In the genomic region with DNA sequence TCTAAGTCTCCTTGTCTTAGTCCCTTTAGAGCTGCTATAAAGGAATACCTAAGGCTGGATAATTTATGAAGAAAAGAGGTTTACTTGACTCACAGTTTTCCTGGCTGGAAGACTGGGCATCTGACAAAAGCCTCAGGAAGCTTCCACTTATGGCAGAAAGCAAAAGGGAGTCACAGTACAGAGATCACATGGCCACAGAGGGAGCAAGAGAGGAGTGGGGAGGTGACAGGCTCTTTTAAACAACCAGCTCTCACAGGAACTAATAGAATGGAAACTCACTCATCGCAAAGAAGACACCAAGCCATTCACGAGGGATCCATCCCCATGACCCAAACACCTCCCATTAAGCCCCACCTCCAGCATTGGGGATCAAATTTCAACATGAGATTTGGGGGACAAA, we compare ENCODE assay signal across 1 cellular context.
TF ChIP-seq lines count a peak whose summit lies in the region.

No MANE protein-coding gene starts in this region.

TF ChIP-seq in GM23338, 12 proteins besides CTCF, POLR2A, EP300 and RAD21 (continued from another document):
- TF ChIP-seq, protein P1, sequence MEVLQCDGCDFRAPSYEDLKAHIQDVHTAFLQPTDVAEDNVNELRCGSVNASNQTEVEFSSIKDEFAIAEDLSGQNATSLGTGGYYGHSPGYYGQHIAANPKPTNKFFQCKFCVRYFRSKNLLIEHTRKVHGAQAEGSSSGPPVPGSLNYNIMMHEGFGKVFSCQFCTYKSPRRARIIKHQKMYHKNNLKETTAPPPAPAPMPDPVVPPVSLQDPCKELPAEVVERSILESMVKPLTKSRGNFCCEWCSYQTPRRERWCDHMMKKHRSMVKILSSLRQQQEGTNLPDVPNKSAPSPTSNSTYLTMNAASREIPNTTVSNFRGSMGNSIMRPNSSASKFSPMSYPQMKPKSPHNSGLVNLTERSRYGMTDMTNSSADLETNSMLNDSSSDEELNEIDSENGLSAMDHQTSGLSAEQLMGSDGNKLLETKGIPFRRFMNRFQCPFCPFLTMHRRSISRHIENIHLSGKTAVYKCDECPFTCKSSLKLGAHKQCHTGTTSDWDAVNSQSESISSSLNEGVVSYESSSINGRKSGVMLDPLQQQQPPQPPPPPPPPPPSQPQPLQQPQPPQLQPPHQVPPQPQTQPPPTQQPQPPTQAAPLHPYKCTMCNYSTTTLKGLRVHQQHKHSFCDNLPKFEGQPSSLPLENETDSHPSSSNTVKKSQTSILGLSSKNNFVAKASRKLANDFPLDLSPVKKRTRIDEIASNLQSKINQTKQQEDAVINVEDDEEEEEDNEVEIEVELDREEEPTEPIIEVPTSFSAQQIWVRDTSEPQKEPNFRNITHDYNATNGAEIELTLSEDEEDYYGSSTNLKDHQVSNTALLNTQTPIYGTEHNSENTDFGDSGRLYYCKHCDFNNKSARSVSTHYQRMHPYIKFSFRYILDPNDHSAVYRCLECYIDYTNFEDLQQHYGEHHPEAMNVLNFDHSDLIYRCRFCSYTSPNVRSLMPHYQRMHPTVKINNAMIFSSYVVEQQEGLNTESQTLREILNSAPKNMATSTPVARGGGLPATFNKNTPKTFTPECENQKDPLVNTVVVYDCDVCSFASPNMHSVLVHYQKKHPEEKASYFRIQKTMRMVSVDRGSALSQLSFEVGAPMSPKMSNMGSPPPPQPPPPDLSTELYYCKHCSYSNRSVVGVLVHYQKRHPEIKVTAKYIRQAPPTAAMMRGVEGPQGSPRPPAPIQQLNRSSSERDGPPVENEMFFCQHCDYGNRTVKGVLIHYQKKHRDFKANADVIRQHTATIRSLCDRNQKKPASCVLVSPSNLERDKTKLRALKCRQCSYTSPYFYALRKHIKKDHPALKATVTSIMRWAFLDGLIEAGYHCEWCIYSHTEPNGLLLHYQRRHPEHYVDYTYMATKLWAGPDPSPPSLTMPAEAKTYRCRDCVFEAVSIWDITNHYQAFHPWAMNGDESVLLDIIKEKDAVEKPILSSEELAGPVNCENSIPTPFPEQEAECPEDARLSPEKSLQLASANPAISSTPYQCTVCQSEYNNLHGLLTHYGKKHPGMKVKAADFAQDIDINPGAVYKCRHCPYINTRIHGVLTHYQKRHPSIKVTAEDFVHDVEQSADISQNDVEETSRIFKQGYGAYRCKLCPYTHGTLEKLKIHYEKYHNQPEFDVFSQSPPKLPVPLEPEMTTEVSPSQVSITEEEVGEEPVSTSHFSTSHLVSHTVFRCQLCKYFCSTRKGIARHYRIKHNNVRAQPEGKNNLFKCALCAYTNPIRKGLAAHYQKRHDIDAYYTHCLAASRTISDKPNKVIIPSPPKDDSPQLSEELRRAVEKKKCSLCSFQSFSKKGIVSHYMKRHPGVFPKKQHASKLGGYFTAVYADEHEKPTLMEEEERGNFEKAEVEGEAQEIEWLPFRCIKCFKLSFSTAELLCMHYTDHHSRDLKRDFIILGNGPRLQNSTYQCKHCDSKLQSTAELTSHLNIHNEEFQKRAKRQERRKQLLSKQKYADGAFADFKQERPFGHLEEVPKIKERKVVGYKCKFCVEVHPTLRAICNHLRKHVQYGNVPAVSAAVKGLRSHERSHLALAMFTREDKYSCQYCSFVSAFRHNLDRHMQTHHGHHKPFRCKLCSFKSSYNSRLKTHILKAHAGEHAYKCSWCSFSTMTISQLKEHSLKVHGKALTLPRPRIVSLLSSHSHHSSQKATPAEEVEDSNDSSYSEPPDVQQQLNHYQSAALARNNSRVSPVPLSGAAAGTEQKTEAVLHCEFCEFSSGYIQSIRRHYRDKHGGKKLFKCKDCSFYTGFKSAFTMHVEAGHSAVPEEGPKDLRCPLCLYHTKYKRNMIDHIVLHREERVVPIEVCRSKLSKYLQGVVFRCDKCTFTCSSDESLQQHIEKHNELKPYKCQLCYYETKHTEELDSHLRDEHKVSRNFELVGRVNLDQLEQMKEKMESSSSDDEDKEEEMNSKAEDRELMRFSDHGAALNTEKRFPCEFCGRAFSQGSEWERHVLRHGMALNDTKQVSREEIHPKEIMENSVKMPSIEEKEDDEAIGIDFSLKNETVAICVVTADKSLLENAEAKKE (CRISPR knock-in tag; IDR thresholded peaks at IDR 0.05): no peak
- TF ChIP-seq, protein P2, sequence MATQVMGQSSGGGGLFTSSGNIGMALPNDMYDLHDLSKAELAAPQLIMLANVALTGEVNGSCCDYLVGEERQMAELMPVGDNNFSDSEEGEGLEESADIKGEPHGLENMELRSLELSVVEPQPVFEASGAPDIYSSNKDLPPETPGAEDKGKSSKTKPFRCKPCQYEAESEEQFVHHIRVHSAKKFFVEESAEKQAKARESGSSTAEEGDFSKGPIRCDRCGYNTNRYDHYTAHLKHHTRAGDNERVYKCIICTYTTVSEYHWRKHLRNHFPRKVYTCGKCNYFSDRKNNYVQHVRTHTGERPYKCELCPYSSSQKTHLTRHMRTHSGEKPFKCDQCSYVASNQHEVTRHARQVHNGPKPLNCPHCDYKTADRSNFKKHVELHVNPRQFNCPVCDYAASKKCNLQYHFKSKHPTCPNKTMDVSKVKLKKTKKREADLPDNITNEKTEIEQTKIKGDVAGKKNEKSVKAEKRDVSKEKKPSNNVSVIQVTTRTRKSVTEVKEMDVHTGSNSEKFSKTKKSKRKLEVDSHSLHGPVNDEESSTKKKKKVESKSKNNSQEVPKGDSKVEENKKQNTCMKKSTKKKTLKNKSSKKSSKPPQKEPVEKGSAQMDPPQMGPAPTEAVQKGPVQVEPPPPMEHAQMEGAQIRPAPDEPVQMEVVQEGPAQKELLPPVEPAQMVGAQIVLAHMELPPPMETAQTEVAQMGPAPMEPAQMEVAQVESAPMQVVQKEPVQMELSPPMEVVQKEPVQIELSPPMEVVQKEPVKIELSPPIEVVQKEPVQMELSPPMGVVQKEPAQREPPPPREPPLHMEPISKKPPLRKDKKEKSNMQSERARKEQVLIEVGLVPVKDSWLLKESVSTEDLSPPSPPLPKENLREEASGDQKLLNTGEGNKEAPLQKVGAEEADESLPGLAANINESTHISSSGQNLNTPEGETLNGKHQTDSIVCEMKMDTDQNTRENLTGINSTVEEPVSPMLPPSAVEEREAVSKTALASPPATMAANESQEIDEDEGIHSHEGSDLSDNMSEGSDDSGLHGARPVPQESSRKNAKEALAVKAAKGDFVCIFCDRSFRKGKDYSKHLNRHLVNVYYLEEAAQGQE (IDR thresholded peaks at IDR 0.05; ENCODE audit: unreplicated experiment): no peak
- no peak for TF ChIP-seq EZH2phosphoT487 (IDR thresholded peaks at IDR 0.05; ENCODE audit: unreplicated experiment)
- no peak for TF ChIP-seq ZNF114 (CRISPR knock-in tag; IDR thresholded peaks at IDR 0.05)
- no peak for TF ChIP-seq JUNB (IDR thresholded peaks at IDR 0.05; ENCODE audit: unreplicated experiment)
- no peak for TF ChIP-seq POLR2AphosphoS5 (IDR thresholded peaks at IDR 0.05; ENCODE audit: low read depth)
- TF ChIP-seq, protein P3, sequence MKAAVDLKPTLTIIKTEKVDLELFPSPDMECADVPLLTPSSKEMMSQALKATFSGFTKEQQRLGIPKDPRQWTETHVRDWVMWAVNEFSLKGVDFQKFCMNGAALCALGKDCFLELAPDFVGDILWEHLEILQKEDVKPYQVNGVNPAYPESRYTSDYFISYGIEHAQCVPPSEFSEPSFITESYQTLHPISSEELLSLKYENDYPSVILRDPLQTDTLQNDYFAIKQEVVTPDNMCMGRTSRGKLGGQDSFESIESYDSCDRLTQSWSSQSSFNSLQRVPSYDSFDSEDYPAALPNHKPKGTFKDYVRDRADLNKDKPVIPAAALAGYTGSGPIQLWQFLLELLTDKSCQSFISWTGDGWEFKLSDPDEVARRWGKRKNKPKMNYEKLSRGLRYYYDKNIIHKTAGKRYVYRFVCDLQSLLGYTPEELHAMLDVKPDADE (IDR thresholded peaks at IDR 0.05): no peak
- no peak for TF ChIP-seq NANOG (IDR thresholded peaks at IDR 0.05; ENCODE audit: borderline replicate concordance)
- no peak for TF ChIP-seq STAT1 (IDR thresholded peaks at IDR 0.05; ENCODE audit: unreplicated experiment)
- no peak for TF ChIP-seq CREB1 (CRISPR knock-in tag; IDR thresholded peaks at IDR 0.05; ENCODE audit: low read depth)
